18 cellular contexts compared by ENCODE assay signal in the genomic region with DNA sequence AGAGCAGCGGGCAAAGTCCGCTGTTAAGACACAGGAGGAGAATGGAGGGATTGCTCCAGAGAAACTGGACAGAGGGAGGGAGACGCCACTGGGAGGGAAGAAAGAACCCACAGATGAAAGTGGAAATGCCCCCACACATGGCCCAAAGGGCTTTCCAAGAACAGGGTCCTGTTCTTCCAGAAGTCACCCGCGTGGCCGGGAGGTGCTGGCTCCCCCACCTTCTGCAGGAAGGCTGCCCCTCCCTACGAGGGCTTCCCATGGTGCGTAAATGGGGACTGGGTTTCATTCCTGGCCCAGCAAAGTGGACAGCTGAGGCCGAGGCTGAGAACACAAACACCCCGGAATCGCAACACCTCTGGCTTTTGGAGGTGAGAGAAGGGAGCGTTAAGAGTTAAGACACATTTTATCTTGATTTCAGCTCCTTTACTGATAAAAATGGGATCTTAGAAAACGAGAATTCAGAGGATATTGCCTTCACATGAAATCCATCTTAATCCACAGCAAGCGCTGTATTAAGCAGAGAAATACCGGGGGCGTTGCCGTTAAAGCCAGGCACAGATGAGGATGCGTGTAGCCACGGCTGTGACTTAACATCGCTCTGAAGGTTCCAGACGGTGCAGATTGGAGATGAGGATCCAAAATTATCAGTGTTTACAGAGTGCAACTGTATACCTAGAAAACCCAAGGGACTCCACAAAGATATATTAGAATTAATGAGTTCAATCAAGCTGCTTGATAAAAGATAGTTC. TPM values are rescaled to one million over a fixed set of nuclear protein-coding genes. Genes with fewer than 3 reads are reported as not detected.
DNase-seq lines count a peak whose midpoint lies in the region; ATAC-seq and TF ChIP-seq lines count a peak whose summit lies in the region.
"Had no signal": no experiment of that assay in that cellular context is flagged by ENCODE, and none has a peak within 500 bp of the region (broad histone marks: within the 10 kb centered on the region; RNA-seq: fewer than 3 reads in every experiment).

No MANE protein-coding gene starts in this region.

- H3K36me3 ChIP-seq in left ventricle myocardium inferior (no peaks in the 10 kb centered on the region), neuronal stem cell (replicated peaks in 1 of 2; ENCODE audit: control insufficient read depth in 2 of 2, insufficient read depth in 2 of 2, low read length in 2 of 2) (no peaks in the 10 kb centered on the region)
- H3K36me3 ChIP-seq: BE2C had no signal

- no peak overlapping the region for H2BK120ac ChIP-seq in neuronal stem cell (ENCODE audit: low read depth, low read length)

- H3K4me2 ChIP-seq in neuronal stem cell (ENCODE audit: insufficient read depth, low read length, poor library complexity, severe bottlenecking), result no peak overlapping the region
- H3K4me2 ChIP-seq: A549 had no signal

- peak overlapping the region; percentile 31 for H3K18ac ChIP-seq in neuronal stem cell (ENCODE audit: low read length)

- H3K4me3 Mint-ChIP-seq in brain, result no peak overlapping the region
- H3K4me3 Mint-ChIP-seq: CD4-positive, alpha-beta memory T cell; HFFc6; IgD-negative memory B cell had no signal

- 73% methylated on average over 21 of the region's 21 CpGs for WGBS in right cardiac atrium
- WGBS in neuronal stem cell (ENCODE audit: extremely low coverage in 2 of 2, insufficient read length in 2 of 2, insufficient replicate concordance in 1 of 2), 2 donors, result no CpG with 5 or more reads among the region's 21 CpGs

- no peaks in the 10 kb centered on the region for H3K27me3 ChIP-seq in right cardiac atrium (ENCODE audit: control insufficient read depth, insufficient read depth)
- H3K27me3 ChIP-seq in left ventricle myocardium inferior (ENCODE audit: low read depth), result peaks cover 59% of the 10 kb centered on the region
- peaks cover 0 to 6% (median 0%) of the 10 kb centered on the region in 3 experiments for H3K27me3 ChIP-seq in neuronal stem cell (ENCODE audit: control insufficient read depth in 3 of 3, insufficient read depth in 3 of 3, low read depth in 1 of 3, low read length in 3 of 3)
- H3K27me3 ChIP-seq: BE2C had no signal

- no peak overlapping the region for H4K91ac ChIP-seq in neuronal stem cell (ENCODE audit: low read depth, low read length, poor library complexity)

- H3K4me3 ChIP-seq in right cardiac atrium (ENCODE audit: low read length), result no peak overlapping the region
- no peak overlapping the region for H3K4me3 ChIP-seq in left ventricle myocardium inferior
- H3K4me3 ChIP-seq in neuronal stem cell (ENCODE audit: low read length in 2 of 2), result no peak overlapping the region
- H3K4me3 ChIP-seq: A549, GM12878 had no signal

- H3K9ac ChIP-seq in neuronal stem cell (ENCODE audit: low read depth, low read length, poor library complexity), result no peak overlapping the region

- H3K79me1 ChIP-seq in neuronal stem cell (ENCODE audit: low read depth, low read length), result no peaks in the 10 kb centered on the region

- H2BK5ac ChIP-seq in neuronal stem cell (ENCODE audit: low read length), result no peak overlapping the region

- no peaks in the 10 kb centered on the region for H3K36me3 Mint-ChIP-seq in brain
- H3K36me3 Mint-ChIP-seq: CD4-positive, alpha-beta memory T cell; IgD-negative memory B cell had no signal

- H3K23ac ChIP-seq in neuronal stem cell (ENCODE audit: low read depth, low read length, poor library complexity), result no peak overlapping the region

- H2AK5ac ChIP-seq in neuronal stem cell (ENCODE audit: low read depth, low read length), result no peak overlapping the region

- no peak overlapping the region for H3K4ac ChIP-seq in neuronal stem cell (ENCODE audit: low read length)

- H3K27ac Mint-ChIP-seq in brain, result peak overlapping the region in 3 of 5 experiments; percentile 11 to 39 (median 15)
- H3K27ac Mint-ChIP-seq: CD4-positive, alpha-beta memory T cell; HFFc6; IgD-negative memory B cell had no signal

- no peak for TF ChIP-seq CTCF in left ventricle myocardium inferior (IDR thresholded peaks at IDR 0.05; ENCODE audit: borderline replicate concordance)
- no peak for TF ChIP-seq CTCF in brain (conservative IDR thresholded peaks at IDR 0.05)

- no peaks in the 10 kb centered on the region for H3K4me1 ChIP-seq in right cardiac atrium (ENCODE audit: control insufficient read depth, insufficient read depth, low read length)
- H3K4me1 ChIP-seq in left ventricle myocardium inferior, result no peaks in the 10 kb centered on the region
- H3K4me1 ChIP-seq in neuronal stem cell (ENCODE audit: control insufficient read depth in 2 of 2, insufficient read depth in 1 of 2, low read depth in 1 of 2, low read length in 2 of 2), result peaks cover 0 to 14% of the 10 kb centered on the region in 2 donors
- H3K4me1 ChIP-seq: A549, BE2C had no signal

- H3K27ac ChIP-seq in right cardiac atrium (ENCODE audit: low read length) (no peak overlapping the region), left ventricle myocardium inferior (replicated peaks) (no peak overlapping the region), neuronal stem cell (replicated peaks; ENCODE audit: low read length) (no peak overlapping the region)
- H3K27ac ChIP-seq: A549, C4-2B had no signal

- H3K4me1 Mint-ChIP-seq in brain, result peaks cover 55% of the 10 kb centered on the region
- H3K4me1 Mint-ChIP-seq: CD4-positive, alpha-beta memory T cell; IgD-negative memory B cell had no signal

- H2AFZ ChIP-seq in neuronal stem cell (ENCODE audit: low read length), result no peak overlapping the region

- no peak overlapping the region for H3K14ac ChIP-seq in neuronal stem cell (ENCODE audit: low read length)

- H3K27me3 Mint-ChIP-seq in brain, result peaks cover 6% of the 10 kb centered on the region

- H3K9me3 ChIP-seq in right cardiac atrium (ENCODE audit: control insufficient read depth, low read length), result no peaks in the 10 kb centered on the region
- H3K9me3 ChIP-seq in left ventricle myocardium inferior (replicated peaks), result no peaks in the 10 kb centered on the region
- H3K9me3 ChIP-seq in neuronal stem cell (replicated peaks in 1 of 2; ENCODE audit: control insufficient read depth in 2 of 2, insufficient read depth in 1 of 2, low read depth in 1 of 2, low read length in 2 of 2), result no peaks in the 10 kb centered on the region
- H3K9me3 ChIP-seq: A549, BE2C had no signal

- no peak for ATAC-seq in right cardiac atrium
- ATAC-seq: A549, GM12878 had no signal

- H4K8ac ChIP-seq in neuronal stem cell (ENCODE audit: low read depth, low read length), result no peak overlapping the region

- intact Hi-C loops in right cardiac atrium (cut with DNase I) (no loop called here), left ventricle myocardium inferior (cut with micrococcal nuclease) (no loop called here)

- no peaks in the 10 kb centered on the region for H3K9me3 Mint-ChIP-seq in brain
- H3K9me3 Mint-ChIP-seq: CD4-positive, alpha-beta memory T cell; HFFc6 had no signal

- peak in 2 of 3 donors; percentile 2 to 36 for DNase-seq in right cardiac atrium
- DNase-seq in left ventricle myocardium inferior, result no peak
- no peak for DNase-seq in neuronal stem cell (ENCODE audit: low spot score)
- DNase-seq in DMS153 treated with DMSO at 0.1 percent for 48 hours (lab: John Stamatoyannopoulos, UW; ENCODE audit: unreplicated experiment), result no peak
- no peak for DNase-seq in NCI-H2107 treated with DMSO at 0.1 percent for 48 hours (lab: John Stamatoyannopoulos, UW; ENCODE audit: unreplicated experiment)
- DNase-seq in NCI-H526 treated with DMSO at 0.1 percent for 48 hours (lab: John Stamatoyannopoulos, UW), result no peak
- DNase-seq: BE2C; CD4-positive, alpha-beta memory T cell; DMS79; GOT3; HCEC 1CT; HFFc6 had no signal

- no peak overlapping the region for H2BK15ac ChIP-seq in neuronal stem cell (ENCODE audit: low read length)

- H2BK12ac ChIP-seq in neuronal stem cell (ENCODE audit: low read length), result no peak overlapping the region

RNA-seq across cellular contexts. Expression of a gene that starts 11.1 kb away (rescaled TPM):
- total RNA-seq in right cardiac atrium, result 10 to 100 TPM; 11.9 to 23.2 (median 18.0) TPM
- polyA plus RNA-seq in right cardiac atrium, result 7.0 TPM
- total RNA-seq in left ventricle myocardium inferior, result 4.6 TPM
- 2.2 TPM for polyA plus RNA-seq in brain (ENCODE audit: insufficient read depth, low read depth, low replicate concordance)
- 5.3 TPM for polyA plus RNA-seq in neuronal stem cell (2013, experiment 1 of 2)
- 5.7 TPM for polyA plus RNA-seq in neuronal stem cell (2013, experiment 2 of 2)
- total RNA-seq: CD4-positive, alpha-beta memory T cell; G401 had no signal
- polyA plus RNA-seq: A549, IgD-negative memory B cell had no signal

Comparison
In these comparisons a context has a peak if more than half of its experiments do, and no peak if none do; other contexts are left out.
1. DNase-seq: peak in right cardiac atrium (2 of 3); none in left ventricle myocardium inferior (single experiment), neuronal stem cell (single experiment), DMS153 treated with DMSO at 0.1 percent for 48 hours (single experiment), NCI-H2107 treated with DMSO at 0.1 percent for 48 hours (single experiment) and NCI-H526 treated with DMSO at 0.1 percent for 48 hours (single experiment).